ENCODE assay signal across 19 cellular contexts in the genomic region with DNA sequence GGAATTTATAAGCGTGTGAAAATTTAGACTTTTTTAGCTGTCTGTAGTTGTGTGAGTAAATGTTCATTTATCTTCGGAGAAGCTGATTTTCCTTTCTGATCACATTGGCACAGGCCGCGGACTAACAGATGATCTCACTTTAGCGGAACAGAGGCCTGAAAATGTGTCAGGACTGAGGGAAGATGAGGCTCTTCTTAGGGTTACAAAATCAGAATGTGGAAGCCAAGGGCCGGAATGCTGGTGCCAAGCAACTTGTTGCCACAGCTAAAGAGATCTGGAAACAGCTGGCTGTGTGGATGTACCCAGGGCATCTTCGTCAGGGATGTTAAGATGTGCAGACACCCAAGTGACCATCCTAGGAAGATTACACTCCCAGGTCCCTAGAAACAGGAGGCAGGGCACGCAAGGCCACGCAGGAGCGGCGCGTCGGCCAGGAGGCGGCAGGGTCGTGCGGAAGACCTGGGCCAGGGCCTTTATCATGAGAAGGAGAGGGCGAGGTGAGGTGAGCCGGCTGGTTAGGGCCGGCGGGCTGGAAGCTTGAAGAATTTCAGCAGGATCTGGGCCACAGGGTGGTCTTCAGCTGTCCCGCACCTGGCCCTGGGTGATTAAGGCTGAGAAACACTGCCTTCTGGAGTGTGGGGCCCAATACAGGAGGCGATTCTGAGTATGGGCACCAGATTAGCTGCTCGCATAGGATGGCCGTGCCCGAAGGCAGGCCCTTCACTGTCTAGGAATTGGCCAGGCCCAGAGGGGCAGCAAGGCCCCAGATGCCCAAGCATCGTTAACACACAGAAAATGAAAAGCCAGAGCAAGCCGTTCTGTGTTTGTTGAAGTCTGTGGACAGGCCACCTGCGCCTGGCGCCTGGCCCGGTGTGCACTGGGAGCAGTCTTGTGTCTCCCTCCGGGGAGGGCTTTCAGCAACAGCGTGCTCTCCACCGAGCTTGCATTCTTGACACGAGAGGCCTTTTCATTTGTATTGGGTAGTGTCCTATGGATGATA. TPM values are rescaled to one million over a fixed set of nuclear protein-coding genes. Genes with fewer than 3 reads are reported as not detected.
DNase-seq lines count a peak whose midpoint lies in the region; TF ChIP-seq lines count a peak whose summit lies in the region.
"Had no signal": no experiment of that assay in that cellular context is flagged by ENCODE, and none has a peak within 500 bp of the region (broad histone marks: within the 10 kb centered on the region; RNA-seq: fewer than 3 reads in every experiment).

No MANE protein-coding gene starts in this region.

- no peak overlapping the region for H2BK12ac ChIP-seq in H9 (ENCODE audit: insufficient read length, low read depth, low read length)
- no peak overlapping the region for H2BK12ac ChIP-seq in neuronal stem cell (ENCODE audit: low read length)

- in situ Hi-C loops in G401 (cut with HindIII; ENCODE audit: low sequenced_read_pairs): no loop called here

- no peak overlapping the region for H4K5ac ChIP-seq in H9 (ENCODE audit: insufficient read length, low read depth, low read length)

- H2BK5ac ChIP-seq in H9 (ENCODE audit: insufficient read length, low read length): no peak overlapping the region
- peak overlapping the region; percentile 93 for H2BK5ac ChIP-seq in neuronal stem cell (ENCODE audit: low read length)

- no peak overlapping the region for H3K4me3 Mint-ChIP-seq in H9
- H3K4me3 Mint-ChIP-seq: CD14-positive monocyte had no signal

- H4K8ac ChIP-seq in H9 (replicated peaks; ENCODE audit: insufficient read length, low read depth, low read length): no peak overlapping the region
- H4K8ac ChIP-seq in neuronal stem cell (ENCODE audit: low read depth, low read length): no peak overlapping the region

- H3K27me3 ChIP-seq in H9 (ENCODE audit: insufficient read depth, low read length) (no peaks in the 10 kb centered on the region), neuronal stem cell (ENCODE audit: control insufficient read depth in 3 of 3, insufficient read depth in 3 of 3, low read depth in 1 of 3, low read length in 3 of 3) (no peaks in the 10 kb centered on the region)

- H3K9me3 Mint-ChIP-seq in H9: no peaks in the 10 kb centered on the region
- H3K9me3 Mint-ChIP-seq: CD14-positive monocyte had no signal

- DNase-seq in G401 (ENCODE audit: low spot score): peak; percentile 69
- DNase-seq in H9: no peak
- peak; percentile 60 for DNase-seq in cerebellar cortex (ENCODE audit: low spot score)
- no peak for DNase-seq in neuronal stem cell (ENCODE audit: low spot score)
- DNase-seq in foreskin melanocyte: no peak
- DNase-seq in stimulated activated naive CD4-positive, alpha-beta T cell (lab: John Stamatoyannopoulos, UW): no peak
- no peak for DNase-seq in T-helper 1 cell
- DNase-seq: ACHN, AML-193, GF-D8, GOT3, KBM-7, MV-4-11, NCI-H1436 treated with DMSO at 0.1 percent for 48 hours, NCI-H2029, NCI-H2171 treated with DMSO at 0.1 percent for 48 hours, Right ventricle myocardium superior, SK-N-SH had no signal

- no peak overlapping the region for H3K27ac ChIP-seq in H9 (ENCODE audit: insufficient read length, low read depth, low read length)
- H3K27ac ChIP-seq in neuronal stem cell (replicated peaks; ENCODE audit: low read length): no peak overlapping the region

- H3K56ac ChIP-seq in H9 (ENCODE audit: insufficient read length, low read depth, low read length): no peak overlapping the region

- H3K79me1 ChIP-seq in H9 (ENCODE audit: insufficient read depth, low read depth, low read length, poor library complexity, severe bottlenecking) (no peaks in the 10 kb centered on the region), neuronal stem cell (ENCODE audit: low read depth, low read length) (no peaks in the 10 kb centered on the region)

- H3K9ac ChIP-seq in H9 (ENCODE audit: extremely low read depth, insufficient read length, low read length) (no peak overlapping the region), neuronal stem cell (ENCODE audit: low read depth, low read length, poor library complexity) (peak overlapping the region; percentile 27)
- H3K9ac ChIP-seq: SK-N-SH had no signal

- H3K9me3 ChIP-seq in H9 (ENCODE audit: control insufficient read depth, low read depth, low read length): no peaks in the 10 kb centered on the region
- H3K9me3 ChIP-seq in neuronal stem cell (replicated peaks in 1 of 2; ENCODE audit: control insufficient read depth in 2 of 2, insufficient read depth in 1 of 2, low read depth in 1 of 2, low read length in 2 of 2): no peaks in the 10 kb centered on the region
- H3K9me3 ChIP-seq: SK-N-SH had no signal

- peaks cover 4 to 10% (median 5%) of the 10 kb centered on the region in 3 experiments; a peak in 5 of 7 replicates for H3K36me3 Mint-ChIP-seq in H9 (ENCODE audit: insufficient read depth in 1 of 3, low read depth in 3 of 3)

- no peak for TF ChIP-seq CTCF in H9 (conservative IDR thresholded peaks at IDR 0.05)

- H3K18ac ChIP-seq in H9 (ENCODE audit: insufficient read length, low read depth, low read length): no peak overlapping the region
- no peak overlapping the region for H3K18ac ChIP-seq in neuronal stem cell (ENCODE audit: low read length)

- H2AK5ac ChIP-seq in H9 (ENCODE audit: insufficient read length, low read length) (no peak overlapping the region), neuronal stem cell (ENCODE audit: low read depth, low read length) (no peak overlapping the region)

- H2BK15ac ChIP-seq in H9 (ENCODE audit: low read depth, low read length): no peak overlapping the region
- no peak overlapping the region for H2BK15ac ChIP-seq in neuronal stem cell (ENCODE audit: low read length)

- H3K4me2 ChIP-seq in H9 (ENCODE audit: insufficient read depth, insufficient read length, low read length): no peak overlapping the region
- H3K4me2 ChIP-seq in neuronal stem cell (ENCODE audit: insufficient read depth, low read length, poor library complexity, severe bottlenecking): no peak overlapping the region
- H3K4me2 ChIP-seq: SK-N-SH had no signal

- H3K4me1 Mint-ChIP-seq in H9: no peaks in the 10 kb centered on the region

- peaks cover 13 to 82% of the 10 kb centered on the region in 2 donors for H3K36me3 ChIP-seq in neuronal stem cell (replicated peaks in 1 of 2; ENCODE audit: control insufficient read depth in 2 of 2, insufficient read depth in 2 of 2, low read length in 2 of 2)

- peak overlapping the region in 2 of 3 experiments; percentile 16 to 57; a peak in 2 of 7 replicates for H3K27ac Mint-ChIP-seq in H9

- no peak overlapping the region for H2BK20ac ChIP-seq in H9 (ENCODE audit: low read depth, low read length, poor library complexity, severe bottlenecking)

- H3K23ac ChIP-seq in H9 (ENCODE audit: insufficient read length, low read depth, low read length) (no peak overlapping the region), neuronal stem cell (ENCODE audit: low read depth, low read length, poor library complexity) (peak overlapping the region; percentile 51)

- WGBS in H9 (ENCODE audit: extremely low coverage, insufficient read length, low lambda C conversion rate): 100% methylated on average over 1 of the region's 34 CpGs
- 100% methylated on average over 1 of the region's 34 CpGs; no CpG with 5 or more reads in 1 of the 2 donors for WGBS in neuronal stem cell (ENCODE audit: extremely low coverage in 2 of 2, insufficient read length in 2 of 2, insufficient replicate concordance in 1 of 2), 2 donors

- H3K4me3 ChIP-seq in neuronal stem cell (ENCODE audit: low read length in 2 of 2): no peak overlapping the region

- H3K14ac ChIP-seq in H9 (ENCODE audit: insufficient read depth, low read length) (no peak overlapping the region; the same call in 1 of the 2 replicates), neuronal stem cell (ENCODE audit: low read length) (peak overlapping the region; percentile 84)

- H3K4ac ChIP-seq in H9 (ENCODE audit: low read depth, low read length): no peak overlapping the region
- H3K4ac ChIP-seq in neuronal stem cell (ENCODE audit: low read length): no peak overlapping the region

- H3K4me1 ChIP-seq in H9 (ENCODE audit: insufficient read depth, low read length): no peaks in the 10 kb centered on the region
- H3K4me1 ChIP-seq in neuronal stem cell (ENCODE audit: control insufficient read depth in 2 of 2, insufficient read depth in 1 of 2, low read depth in 1 of 2, low read length in 2 of 2): peaks cover 0 to 4% of the 10 kb centered on the region in 2 donors

- H2AFZ ChIP-seq in H9 (ENCODE audit: low read length): no peak overlapping the region
- H2AFZ ChIP-seq in neuronal stem cell (ENCODE audit: low read length): no peak overlapping the region

- H4K20me1 ChIP-seq in H9 (ENCODE audit: control insufficient read depth, insufficient read depth, insufficient read length): no peaks in the 10 kb centered on the region

- H2BK120ac ChIP-seq in H9 (ENCODE audit: low read depth, low read length, poor library complexity, severe bottlenecking) (no peak overlapping the region), neuronal stem cell (ENCODE audit: low read depth, low read length) (no peak overlapping the region)

- H3K23me2 ChIP-seq in H9 (ENCODE audit: insufficient read length, low read depth, low read length, poor library complexity, severe bottlenecking): no peaks in the 10 kb centered on the region

- no peaks in the 10 kb centered on the region for H3K27me3 Mint-ChIP-seq in H9 (ENCODE audit: low read depth)

- H3K79me2 ChIP-seq in H9 (ENCODE audit: insufficient read depth, low read length): no peaks in the 10 kb centered on the region

- H3T11ph ChIP-seq in H9 (ENCODE audit: low read length): no peak overlapping the region

- no peak overlapping the region for H4K91ac ChIP-seq in H9 (ENCODE audit: insufficient read length, low read depth, low read length)
- H4K91ac ChIP-seq in neuronal stem cell (ENCODE audit: low read depth, low read length, poor library complexity): no peak overlapping the region

RNA-seq across cellular contexts. Expression of gene TTYH3, which starts 34.9 kb away (rescaled TPM):
- total RNA-seq in G401 (2014; rRNA removed; shearing (Covaris generic)): 17.7 and 18.7 TPM in 2 replicates
- total RNA-seq in H9 (2021): 122 TPM in 2 replicates
- polyA plus RNA-seq in neuronal stem cell (2013, experiment 1 of 2): 136 TPM
- 133 TPM for polyA plus RNA-seq in neuronal stem cell (2013, experiment 2 of 2)

RNA-seq across cellular contexts. Expression of gene IQCE, which starts 38.2 kb away (rescaled TPM):
- total RNA-seq in G401 (2014; rRNA removed; shearing (Covaris generic)): 21.6 and 32.9 TPM in 2 replicates
- 6.7 and 7.0 TPM in 2 replicates for total RNA-seq in H9 (2021)
- 10.4 TPM for polyA plus RNA-seq in neuronal stem cell (2013, experiment 1 of 2)
- polyA plus RNA-seq in neuronal stem cell (2013, experiment 2 of 2): 10.3 TPM

RNA-seq across cellular contexts. Expression of gene BRAT1, which starts 41.6 kb away (rescaled TPM):
- 87.3 and 104 TPM in 2 replicates for total RNA-seq in G401 (2014; rRNA removed; shearing (Covaris generic))
- total RNA-seq in H9 (2021): 41.2 and 42.6 TPM in 2 replicates
- polyA plus RNA-seq in neuronal stem cell (2013, experiment 1 of 2): 18.7 TPM
- polyA plus RNA-seq in neuronal stem cell (2013, experiment 2 of 2): 18.1 TPM

Comparison
In these comparisons a context has a peak if more than half of its experiments do, and no peak if none do; other contexts are left out.
1. DNase-seq: peak in G401 (single experiment) and cerebellar cortex (single experiment); none in H9 (single experiment), neuronal stem cell (single experiment), foreskin melanocyte (single experiment), stimulated activated naive CD4-positive, alpha-beta T cell (0 of 6) and T-helper 1 cell (0 of 5).